8 cellular contexts compared by ENCODE assay signal in the genomic region with DNA sequence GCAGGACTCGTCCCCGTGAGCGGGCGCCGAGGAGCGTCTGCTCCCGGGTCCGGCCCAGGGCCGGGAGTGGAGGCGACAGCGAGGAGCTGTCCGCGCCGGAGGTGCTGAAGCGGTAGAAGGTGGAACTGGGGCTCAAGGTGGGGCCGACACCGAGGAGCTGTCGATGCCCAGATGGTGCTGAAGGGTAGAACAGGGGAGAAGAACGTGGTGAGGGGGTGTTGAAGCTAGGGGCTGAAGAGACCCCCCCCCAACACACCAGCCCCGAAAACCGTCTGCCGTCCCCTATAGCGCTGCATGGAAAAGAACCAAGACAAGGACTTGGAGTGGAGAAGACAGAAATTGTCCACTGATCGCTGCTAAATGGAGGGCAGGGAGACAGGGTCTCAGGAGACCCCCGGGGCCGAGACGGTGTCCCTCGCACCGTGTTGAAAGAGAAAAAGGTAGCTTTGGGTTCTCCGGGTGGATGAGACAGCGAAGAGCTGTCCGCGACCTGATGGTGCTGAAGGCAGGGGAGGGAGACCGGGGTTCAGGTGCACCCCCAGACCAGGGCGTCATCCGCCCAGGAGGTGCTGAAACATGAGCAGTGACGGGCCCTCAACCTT. TPM values are rescaled to one million over a fixed set of nuclear protein-coding genes. Genes with fewer than 3 reads are reported as not detected.
DNase-seq lines count a peak whose midpoint lies in the region; ATAC-seq and TF ChIP-seq lines count a peak whose summit lies in the region.

No MANE protein-coding gene starts in this region.

- POLR2A ChIA-PET in naive thymus-derived CD4-positive, alpha-beta T cell (lab: Charles Lee): interaction anchor here (0.5 kb wide), 1 partner anchor 1431 kb away, joined by 4 read pairs; no protein-coding TSS in a partner anchor

- H3K27me3 ChIP-seq in H7 (ENCODE audit: control insufficient read depth, insufficient read depth, low read length) (no peaks in the 10 kb centered on the region; the same call in 1 of the 2 replicates), tibial artery (peaks cover 0 to 77% of the 10 kb centered on the region in 2 donors)
- H3K27me3 ChIP-seq in naive thymus-derived CD4-positive, alpha-beta T cell (ENCODE audit: control insufficient read depth in 2 of 2, insufficient read depth in 2 of 2, low read length in 2 of 2): peaks cover 0 to 14% of the 10 kb centered on the region in 2 donors

- H3K4me3 ChIP-seq in H7 (ENCODE audit: insufficient read depth, low read depth, low read length): peak overlapping the region; percentile 38
- H3K4me3 ChIP-seq in naive thymus-derived CD4-positive, alpha-beta T cell (ENCODE audit: low read length): no peak overlapping the region
- no peak overlapping the region for H3K4me3 ChIP-seq in tibial artery

- peak; percentile 71 for ATAC-seq in naive thymus-derived CD4-positive, alpha-beta T cell
- ATAC-seq in HG03196 (IDR thresholded peaks at IDR 0.05; ENCODE audit: unreplicated experiment) (no peak), HG03342 (IDR thresholded peaks at IDR 0.05; ENCODE audit: unreplicated experiment) (no peak)

- H3K27ac ChIP-seq in naive thymus-derived CD4-positive, alpha-beta T cell (ENCODE audit: low read depth, low read length): no peak overlapping the region
- no peak overlapping the region for H3K27ac ChIP-seq in tibial artery

- H3K36me3 Mint-ChIP-seq in naive thymus-derived CD4-positive, alpha-beta T cell: peaks cover 0 to 9% (median 6%) of the 10 kb centered on the region in 5 donors

- H3K36me3 ChIP-seq in H7 (replicated peaks; ENCODE audit: control insufficient read depth, insufficient read depth, low read length): no peaks in the 10 kb centered on the region
- no peaks in the 10 kb centered on the region for H3K36me3 ChIP-seq in naive thymus-derived CD4-positive, alpha-beta T cell (ENCODE audit: control insufficient read depth in 2 of 3, insufficient read depth in 3 of 3, low read length in 3 of 3)
- H3K36me3 ChIP-seq in tibial artery: no peaks in the 10 kb centered on the region

- H3K4me1 Mint-ChIP-seq in naive thymus-derived CD4-positive, alpha-beta T cell: peaks cover 0 to 12% (median 0%) of the 10 kb centered on the region in 7 donors

- H3K27ac Mint-ChIP-seq in naive thymus-derived CD4-positive, alpha-beta T cell: peak overlapping the region in 1 of 9 donors; percentile 39

- peak overlapping the region in 1 of 10 donors; percentile 39 for H3K4me3 Mint-ChIP-seq in naive thymus-derived CD4-positive, alpha-beta T cell

- peaks cover 0 to 17% (median 9%) of the 10 kb centered on the region in 11 donors for H3K9me3 Mint-ChIP-seq in naive thymus-derived CD4-positive, alpha-beta T cell

- DNase-seq in AG08396 (ENCODE audit: low spot score) (peak; percentile 76), H7 (peak; percentile 98), T-helper 2 cell (peak in 4 of 5 experiments; percentile 23 to 49 (median 29)), cerebellum (ENCODE audit: low spot score) (peak; percentile 39), tibial artery (no peak)
- peak; percentile 27 to 74 (median 42) for DNase-seq in naive thymus-derived CD4-positive, alpha-beta T cell

- H3K4me1 ChIP-seq in naive thymus-derived CD4-positive, alpha-beta T cell (ENCODE audit: control insufficient read depth in 2 of 2, insufficient read depth in 2 of 2, low read length in 2 of 2): no peaks in the 10 kb centered on the region
- peaks cover 0 to 15% (median 4%) of the 10 kb centered on the region in 4 donors for H3K4me1 ChIP-seq in tibial artery

- H3K9me3 ChIP-seq in naive thymus-derived CD4-positive, alpha-beta T cell (ENCODE audit: control insufficient read depth in 2 of 3, low read length in 3 of 3): peaks cover 0 to 11% (median 0%) of the 10 kb centered on the region in 3 experiments
- H3K9me3 ChIP-seq in tibial artery: peaks cover 0 to 17% (median 13%) of the 10 kb centered on the region in 3 donors

- intact Hi-C loops in naive thymus-derived CD4-positive, alpha-beta T cell (cut with micrococcal nuclease): no loop called here
- intact Hi-C loops in tibial artery (cut with DNase I; ENCODE audit: low total_unique reads): no loop called here

- no peak for TF ChIP-seq CTCF in tibial artery (IDR thresholded peaks at IDR 0.05)

- CTCF ChIA-PET in naive thymus-derived CD4-positive, alpha-beta T cell (lab: Charles Lee): interaction anchor here (1.3 kb wide), 1 partner anchor 9 kb away, joined by 3 read pairs; no protein-coding TSS in a partner anchor

- peaks cover 46 to 65% (median 57%) of the 10 kb centered on the region in 5 donors for H3K27me3 Mint-ChIP-seq in naive thymus-derived CD4-positive, alpha-beta T cell

RNA-seq across cellular contexts. Expression of gene PDE4C, which starts 7.1 kb away (rescaled TPM):
- total RNA-seq in H7 (2014; rRNA removed; shearing (Covaris generic)): 0.52 and 1.4 TPM in 2 replicates
- total RNA-seq in cerebellum: 1.4 TPM
- total RNA-seq in naive thymus-derived CD4-positive, alpha-beta T cell: not detected
- not detected for polyA plus RNA-seq in naive thymus-derived CD4-positive, alpha-beta T cell

RNA-seq across cellular contexts. Expression of gene RAB3A, which starts 29.5 kb away (rescaled TPM):
- total RNA-seq in H7 (2014; rRNA removed; shearing (Covaris generic)): 6.1 and 8.6 TPM in 2 replicates
- 35.7 TPM for total RNA-seq in cerebellum
- 10 to 100 TPM in 2 of 5 experiments, 1 to 10 TPM in 3; 5.7 to 16.7 (median 8.8) TPM for total RNA-seq in naive thymus-derived CD4-positive, alpha-beta T cell
- 1 to 10 TPM; 1.9 to 3.3 TPM for polyA plus RNA-seq in naive thymus-derived CD4-positive, alpha-beta T cell

RNA-seq across cellular contexts. Expression of gene MPV17L2, which starts 40.3 kb away (rescaled TPM):
- 29.2 and 45.0 TPM in 2 replicates for total RNA-seq in H7 (2014; rRNA removed; shearing (Covaris generic))
- 2.5 TPM for total RNA-seq in cerebellum
- 1 to 10 TPM; 4.8 to 9.4 (median 6.7) TPM for total RNA-seq in naive thymus-derived CD4-positive, alpha-beta T cell
- polyA plus RNA-seq in naive thymus-derived CD4-positive, alpha-beta T cell: 10 to 100 TPM in 1 of 2 donors, 1 to 10 TPM in 1; 7.0 to 15.5 TPM

RNA-seq across cellular contexts. Expression of gene IQCN, which starts 40.9 kb away (rescaled TPM):
- 0.55 and 0.76 TPM in 2 replicates for total RNA-seq in H7 (2014; rRNA removed; shearing (Covaris generic))
- total RNA-seq in cerebellum: 2.9 TPM
- 10 to 100 TPM in 2 of 5 experiments, 1 to 10 TPM in 3; 4.7 to 28.3 (median 9.1) TPM for total RNA-seq in naive thymus-derived CD4-positive, alpha-beta T cell
- under 1 TPM; 0.19 to 0.24 TPM for polyA plus RNA-seq in naive thymus-derived CD4-positive, alpha-beta T cell

RNA-seq across cellular contexts. Expression of gene JUND, which starts 48.1 kb away (rescaled TPM):
- 173 and 181 TPM in 2 replicates for total RNA-seq in H7 (2014; rRNA removed; shearing (Covaris generic))
- total RNA-seq in cerebellum: 60.1 TPM
- total RNA-seq in naive thymus-derived CD4-positive, alpha-beta T cell: 1,000 to 10,000 TPM in 2 of 5 experiments, 100 to 1,000 TPM in 3; 196 to 1,360 (median 279) TPM
- polyA plus RNA-seq in naive thymus-derived CD4-positive, alpha-beta T cell: 10 to 100 TPM; 29.0 to 67.3 TPM

Comparison
In these comparisons a context has a peak if more than half of its experiments do, and no peak if none do; other contexts are left out.
1. DNase-seq: peak in AG08396 (single experiment), H7 (single experiment), T-helper 2 cell (4 of 5), cerebellum (single experiment) and naive thymus-derived CD4-positive, alpha-beta T cell (9 of 9); none in tibial artery (0 of 2).